Comparison of ENCODE assay signal across 1 cellular context in genomic region chr16:82943371-82943770, GRCh38.
TF ChIP-seq lines count a peak whose summit lies in the region.

No MANE protein-coding gene starts in this region.

TF ChIP-seq in H1, 55 proteins besides CTCF, POLR2A, EP300 and RAD21:
- TF ChIP-seq E2F6 (IDR thresholded peaks at IDR 0.05): no peak
- peak; percentile 29; the same call in 1 of the 2 replicates for TF ChIP-seq CEBPB (IDR thresholded peaks at IDR 0.05; ENCODE audit: low read depth, low read length)
- TF ChIP-seq RNF2 (IDR thresholded peaks at IDR 0.05; ENCODE audit: borderline replicate concordance, low read depth, low read length, missing control alignments, poor library complexity, severe bottlenecking): no peak
- TF ChIP-seq BCL11A (IDR thresholded peaks at IDR 0.05; ENCODE audit: low read depth in 2 of 2, low read length in 2 of 2): no peak
- no peak for TF ChIP-seq POU5F1 (IDR thresholded peaks at IDR 0.05; ENCODE audit: low read depth, low read length)
- TF ChIP-seq RBBP5 (IDR thresholded peaks at IDR 0.05; ENCODE audit: borderline replicate concordance, low read depth, low read length): no peak
- no peak for TF ChIP-seq USF2 (IDR thresholded peaks at IDR 0.05; ENCODE audit: low read length)
TF ChIP-seq in H1: peak in this region for 1.
